In genomic region chr3:78878011-78878410, GRCh38 we compare ENCODE assay signal across 20 cellular contexts.
DNase-seq lines count a peak whose midpoint lies in the region; TF ChIP-seq lines count a peak whose summit lies in the region.
"Had no signal": no experiment of that assay in that cellular context is flagged by ENCODE, and none has a peak within 500 bp of the region (broad histone marks: within the 10 kb centered on the region; RNA-seq: fewer than 3 reads in every experiment).

No MANE protein-coding gene starts in this region.

- H3K79me2 ChIP-seq in fibroblast of lung (ENCODE audit: control insufficient read depth, insufficient read depth, low read length), result no peaks in the 10 kb centered on the region

- no peaks in the 10 kb centered on the region for H3K36me3 ChIP-seq in SJSA1
- no peaks in the 10 kb centered on the region for H3K36me3 ChIP-seq in fibroblast of lung (ENCODE audit: control insufficient read depth, insufficient read depth, low read length)
- H3K36me3 ChIP-seq: pancreas had no signal

- no peak for TF ChIP-seq CTCF in fibroblast of lung (conservative IDR thresholded peaks at IDR 0.05 in 1 of 2, IDR thresholded peaks at IDR 0.05 in 1 of 2; ENCODE audit: low read depth in 1 of 2, low read length in 2 of 2)

- H3K4me3 ChIP-seq in SJSA1, result no peak overlapping the region
- H3K4me3 ChIP-seq in fibroblast of lung (replicated peaks in 1 of 4; ENCODE audit: control extremely low read depth in 1 of 4, insufficient read depth in 1 of 4, low read depth in 3 of 4, low read length in 4 of 4), result no peak overlapping the region
- H3K4me3 ChIP-seq: BLaER1, pancreas had no signal

- H3K27me3 ChIP-seq in SJSA1 (replicated peaks) (no peaks in the 10 kb centered on the region), fibroblast of lung (ENCODE audit: control insufficient read depth, insufficient read depth, low read length) (no peaks in the 10 kb centered on the region)
- H3K27me3 ChIP-seq: BLaER1, pancreas had no signal

- H3K4me2 ChIP-seq in fibroblast of lung (ENCODE audit: extremely low read depth, insufficient read depth, low read length), result no peak overlapping the region
- H3K4me2 ChIP-seq: BLaER1 had no signal

- H2AFZ ChIP-seq in fibroblast of lung (ENCODE audit: low read length), result no peak overlapping the region

- no peaks in the 10 kb centered on the region for H4K20me1 ChIP-seq in fibroblast of lung (ENCODE audit: control insufficient read depth, extremely low read depth, insufficient read depth, low read length)

- DNase-seq in GM04503 (ENCODE audit: low read depth) (peak; percentile 32), SJSA1 (ENCODE audit: low read depth in 1 of 2, low spot score in 2 of 2) (peak; percentile 54 to 78), fibroblast of lung (ENCODE audit: low read depth in 2 of 2) (peak; percentile 43 to 89), renal cortical epithelial cell (ENCODE audit: low read depth) (peak; percentile 43), NCI-H1417 treated with DMSO at 0.1 percent for 48 hours (lab: John Stamatoyannopoulos, UW) (no peak), Kasumi-1 (lab: John Stamatoyannopoulos, UW) (no peak), NOMO-1 treated with DMSO at 0.1 percent for 48 hours (lab: John Stamatoyannopoulos, UW; ENCODE audit: unreplicated experiment) (no peak), DMS 273 (lab: John Stamatoyannopoulos, UW; ENCODE audit: unreplicated experiment) (no peak)
- DNase-seq: activated CD4-positive, alpha-beta T cell treated with anti-CD3 and anti-CD28 coated beads, Interleukin-2, amount 10 ng/mL, durations not matched to agents 7 days and 5 days; activated CD8-positive, alpha-beta memory T cell treated with anti-CD3 and anti-CD28 coated beads, Interleukin-2, amount 50 U/mL, for 4 hours; activated effector memory CD4-positive, alpha-beta T cell treated with Interleukin-2 at 50 U/mL for 16 hours; caudate nucleus; immature natural killer cell; NCI-H1105; NCI-H526; pancreas; SHP77; stimulated activated CD4-positive, alpha-beta T cell treated with anti-CD3 and anti-CD28 coated beads, Interleukin-1b, Interleukin-23, amount 100 ng/mL, for 48 hours; stimulated activated naive CD8-positive, alpha-beta T cell treated with anti-CD3 and anti-CD28 coated beads, Interleukin-15, amount 100 ng/mL, for 72 hours had no signal

- H3K9ac ChIP-seq in fibroblast of lung (ENCODE audit: insufficient read depth, low read length), result no peak overlapping the region
- H3K9ac ChIP-seq: BLaER1 had no signal

- H3K27ac ChIP-seq in SJSA1 (peak overlapping the region; percentile 65), fibroblast of lung (ENCODE audit: insufficient read depth, low read length) (no peak overlapping the region)
- H3K27ac ChIP-seq: BLaER1, pancreas had no signal

- no peaks in the 10 kb centered on the region for H3K9me3 ChIP-seq in SJSA1 (replicated peaks)
- no peaks in the 10 kb centered on the region for H3K9me3 ChIP-seq in fibroblast of lung (ENCODE audit: control insufficient read depth, insufficient read depth, low read depth, low read length)
- H3K9me3 ChIP-seq: BLaER1, pancreas had no signal

- H3K4me1 ChIP-seq in SJSA1 (replicated peaks), result peaks cover 49% of the 10 kb centered on the region
- H3K4me1 ChIP-seq in fibroblast of lung (ENCODE audit: control insufficient read depth, extremely low read depth, insufficient read depth, low read length), result peaks cover 7% of the 10 kb centered on the region
- H3K4me1 ChIP-seq: BLaER1, pancreas had no signal

Comparison
In these comparisons a context has a peak if more than half of its experiments do, and no peak if none do; other contexts are left out.
1. DNase-seq: peak in GM04503 (single experiment), SJSA1 (2 of 2), fibroblast of lung (2 of 2) and renal cortical epithelial cell (single experiment); none in NCI-H1417 treated with DMSO at 0.1 percent for 48 hours (single experiment), Kasumi-1 (0 of 2), NOMO-1 treated with DMSO at 0.1 percent for 48 hours (single experiment) and DMS 273 (single experiment).